In the genomic region with DNA sequence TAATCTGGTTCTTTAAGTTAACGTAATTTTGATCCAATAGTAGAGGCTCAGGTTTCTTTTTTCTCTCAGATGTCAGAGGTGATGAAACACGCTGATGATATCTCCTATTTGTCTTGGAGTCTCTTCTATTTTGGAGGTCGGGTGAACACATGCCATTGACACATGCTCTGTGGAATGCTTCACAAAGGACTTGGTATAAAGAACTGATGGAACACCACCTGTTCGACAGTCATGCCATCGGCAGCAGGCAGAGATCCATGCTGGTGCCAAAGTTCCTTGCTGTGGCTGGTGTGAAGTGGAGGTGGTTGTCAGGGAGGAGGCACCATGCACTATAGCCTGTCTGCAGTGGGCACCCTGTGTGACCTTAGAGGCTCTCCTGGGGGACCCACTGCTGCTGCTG, we compare ENCODE assay signal across 25 cellular contexts.
"Had no signal": no experiment of that assay in that cellular context is flagged by ENCODE, and none has a peak within 500 bp of the region (broad histone marks: within the 10 kb centered on the region; RNA-seq: fewer than 3 reads in every experiment).

No MANE protein-coding gene starts in this region.

- H3K36me3 ChIP-seq: brain microvascular endothelial cell, cardiac muscle cell, Peyer's patch, SJSA1 had no signal

- H3K9me3 ChIP-seq: Peyer's patch, SJSA1 had no signal

- H3K9me3 Mint-ChIP-seq: activated CD4-positive, alpha-beta memory T cell treated with anti-CD3 and anti-CD28 coated beads for 36 hours; activated CD4-positive, alpha-beta T cell treated with anti-CD3 and anti-CD28 coated beads, Interleukin-2, amount 10 ng/mL, durations not matched to agents 7 days and 5 days; activated naive CD4-positive, alpha-beta T cell treated with anti-CD3 and anti-CD28 coated beads, Interleukin-2, amount 10 ng/mL, durations not matched to agents 7 days and 5 days; activated naive CD8-positive, alpha-beta T cell treated with anti-CD3 and anti-CD28 coated beads for 36 hours; activated T-helper 2 cell treated with anti-CD3 and anti-CD28 coated beads, Interferon-gamma antibody, Interleukin-2, Interleukin-4, amounts not matched to agents 10 μg/mL and 5 μg/mL and 100 μg/mL, durations not matched to agents 14 hours and 24 hours and 36 hours; T-cell had no signal

- H3K4me3 Mint-ChIP-seq: activated CD4-positive, alpha-beta memory T cell treated with anti-CD3 and anti-CD28 coated beads for 36 hours; activated CD4-positive, alpha-beta T cell treated with anti-CD3 and anti-CD28 coated beads, Interleukin-2, amount 10 ng/mL, durations not matched to agents 7 days and 5 days; activated naive CD4-positive, alpha-beta T cell treated with anti-CD3 and anti-CD28 coated beads, Interleukin-2, amount 10 ng/mL, durations not matched to agents 7 days and 5 days; activated naive CD8-positive, alpha-beta T cell treated with anti-CD3 and anti-CD28 coated beads for 36 hours; T-cell had no signal

- H3K4me3 ChIP-seq: cardiac muscle cell, Peyer's patch, SJSA1 had no signal

- DNase-seq: activated CD4-positive, alpha-beta memory T cell treated with anti-CD3 and anti-CD28 coated beads for 36 hours; activated CD4-positive, alpha-beta T cell treated with anti-CD3 and anti-CD28 coated beads, Interleukin-2, amount 10 ng/mL, durations not matched to agents 7 days and 5 days; activated CD4-positive, CD25-positive, alpha-beta regulatory T cell; activated CD8-positive, alpha-beta memory T cell treated with anti-CD3 and anti-CD28 coated beads for 24 hours; activated gamma-delta T cell treated with Interleukin-2 at 50 U/mL for 16 hours; activated naive CD4-positive, alpha-beta T cell treated with anti-CD3 and anti-CD28 coated beads, Interleukin-2, amount 10 ng/mL, durations not matched to agents 7 days and 5 days; activated naive CD8-positive, alpha-beta T cell treated with anti-CD3 and anti-CD28 coated beads for 36 hours; activated T-cell treated with anti-CD3 and anti-CD28 coated beads for 4 hours; activated T-cell treated with anti-CD3 and anti-CD28 coated beads, Interleukin-2, amount 50 U/mL, for 48 hours; brain microvascular endothelial cell; Kasumi-1; KBM-7; NCI-H1048; NCI-H146; NCI-H187 treated with DMSO at 0.1 percent for 48 hours; NCI-H2081 treated with DMSO at 0.1 percent for 48 hours; NCI-H524; Peyer's patch; SHP77; T-cell had no signal

- H3K4me1 Mint-ChIP-seq: activated CD4-positive, alpha-beta T cell treated with anti-CD3 and anti-CD28 coated beads, Interleukin-2, amount 10 ng/mL, durations not matched to agents 7 days and 5 days; activated naive CD4-positive, alpha-beta T cell treated with anti-CD3 and anti-CD28 coated beads, Interleukin-2, amount 10 ng/mL, durations not matched to agents 7 days and 5 days; activated naive CD8-positive, alpha-beta T cell treated with anti-CD3 and anti-CD28 coated beads for 36 hours; T-cell had no signal

- H3K4me1 ChIP-seq: Peyer's patch, SJSA1 had no signal

- H3K27ac Mint-ChIP-seq: activated CD4-positive, alpha-beta memory T cell treated with anti-CD3 and anti-CD28 coated beads for 36 hours; activated CD4-positive, alpha-beta T cell treated with anti-CD3 and anti-CD28 coated beads, Interleukin-2, amount 10 ng/mL, durations not matched to agents 7 days and 5 days; activated naive CD4-positive, alpha-beta T cell treated with anti-CD3 and anti-CD28 coated beads, Interleukin-2, amount 10 ng/mL, durations not matched to agents 7 days and 5 days; activated naive CD8-positive, alpha-beta T cell treated with anti-CD3 and anti-CD28 coated beads for 36 hours; activated T-helper 2 cell treated with anti-CD3 and anti-CD28 coated beads, Interferon-gamma antibody, Interleukin-2, Interleukin-4, amounts not matched to agents 10 μg/mL and 5 μg/mL and 100 μg/mL, durations not matched to agents 14 hours and 24 hours and 36 hours; T-cell had no signal

- ATAC-seq: T-cell had no signal

- H3K27me3 ChIP-seq: brain microvascular endothelial cell, cardiac muscle cell, Peyer's patch, SJSA1 had no signal

- H3K27ac ChIP-seq: brain microvascular endothelial cell, cardiac muscle cell, Peyer's patch, RWPE1, SJSA1, VCaP had no signal
